Comparison of ENCODE assay signal across 8 cellular contexts in genomic region chr17:81553616-81554181, GRCh38. TPM values are rescaled to one million over a fixed set of nuclear protein-coding genes. Genes with fewer than 3 reads are reported as not detected.
DNase-seq lines count a peak whose midpoint lies in the region; ATAC-seq and TF ChIP-seq lines count a peak whose summit lies in the region.

No MANE protein-coding gene starts in this region.

- no peaks in the 10 kb centered on the region for H3K27me3 ChIP-seq in CD8-positive, alpha-beta T cell (ENCODE audit: insufficient read depth, low read length)
- H3K27me3 ChIP-seq in lower lobe of right lung (ENCODE audit: low read depth) (no peaks in the 10 kb centered on the region), tibial nerve (no peaks in the 10 kb centered on the region)

- TF ChIP-seq EP300 in tibial nerve (IDR thresholded peaks at IDR 0.05): no peak

- H3K9me3 ChIP-seq in CD8-positive, alpha-beta T cell (ENCODE audit: low read length): no peaks in the 10 kb centered on the region
- H3K9me3 ChIP-seq in lower lobe of right lung (no peaks in the 10 kb centered on the region), tibial nerve (no peaks in the 10 kb centered on the region)

- H3K27ac Mint-ChIP-seq in CD8-positive, alpha-beta T cell: peak overlapping the region; percentile 87
- peak overlapping the region; percentile 98 for H3K27ac Mint-ChIP-seq in chondrocyte (ENCODE audit: unreplicated experiment)

- H3K4me1 Mint-ChIP-seq in CD8-positive, alpha-beta T cell (ENCODE audit: low read depth): peaks cover 31% of the 10 kb centered on the region
- H3K4me1 Mint-ChIP-seq in chondrocyte (ENCODE audit: low read depth): peaks cover 71% of the 10 kb centered on the region

- WGBS in tibial nerve, 2 donors: 20 to 38% methylated on average over 23 to 24 of the region's 24 CpGs

- intact Hi-C loops in CD8-positive, alpha-beta T cell (cut with DNase I, micrococcal nuclease): loop anchor here (1.0 to 10.0 kb wide), 9 partner anchors 34 to 1099 kb away; partner anchors contain the start of genes CCDC137 (in 1 of the 2), NDUFAF8 (in 1 of the 2), NPLOC4 (in 1 of the 2) and OXLD1 (in 1 of the 2)
- intact Hi-C loops in lower lobe of right lung (cut with DNase I): no loop called here

- ATAC-seq in CD8-positive, alpha-beta T cell: peak; percentile 1
- peak in 1 of 2 donors; percentile 1 for ATAC-seq in lower lobe of right lung
- ATAC-seq in GM21619 (IDR thresholded peaks at IDR 0.05; ENCODE audit: unreplicated experiment): no peak

- no peak for TF ChIP-seq POLR2A in tibial nerve (IDR thresholded peaks at IDR 0.05)

- H3K4me3 ChIP-seq in CD8-positive, alpha-beta T cell (ENCODE audit: low read depth, low read length): peak overlapping the region; percentile 96
- H3K4me3 ChIP-seq in HFF-Myc (replicated peaks; ENCODE audit: low read depth, low read length) (peak overlapping the region; percentile 83), lower lobe of right lung (peak overlapping the region; percentile 100), tibial nerve (peak overlapping the region in 3 of 4 donors; percentile 85 to 96 (median 92))

- peaks cover 21% of the 10 kb centered on the region for H3K4me1 ChIP-seq in CD8-positive, alpha-beta T cell (ENCODE audit: insufficient read depth, low read length)
- H3K4me1 ChIP-seq in lower lobe of right lung: peaks cover 28% of the 10 kb centered on the region
- peaks cover 0 to 34% (median 21%) of the 10 kb centered on the region in 4 donors for H3K4me1 ChIP-seq in tibial nerve

- H3K27ac ChIP-seq in CD8-positive, alpha-beta T cell (ENCODE audit: low read depth, low read length): peak overlapping the region; percentile 82
- H3K27ac ChIP-seq in lower lobe of right lung (peak overlapping the region; percentile 86), tibial nerve (peak overlapping the region in 3 of 4 donors; percentile 82 to 88 (median 86))

- H3K36me3 ChIP-seq in CD8-positive, alpha-beta T cell (ENCODE audit: insufficient read depth, low read length): peaks cover 6% of the 10 kb centered on the region
- H3K36me3 ChIP-seq in lower lobe of right lung (peaks cover 44% of the 10 kb centered on the region), tibial nerve (peaks cover 0 to 50% (median 3%) of the 10 kb centered on the region in 3 donors)

- H3K4me3 Mint-ChIP-seq in CD8-positive, alpha-beta T cell: peak overlapping the region; percentile 86
- H3K4me3 Mint-ChIP-seq in chondrocyte (ENCODE audit: unreplicated experiment): peak overlapping the region; percentile 80

- CTCF ChIA-PET in CD8-positive, alpha-beta T cell (lab: Charles Lee): no interaction called here

- no peaks in the 10 kb centered on the region for H3K27me3 Mint-ChIP-seq in CD8-positive, alpha-beta T cell (ENCODE audit: low read depth)
- no peaks in the 10 kb centered on the region for H3K27me3 Mint-ChIP-seq in chondrocyte (ENCODE audit: low read depth)

- no peak for DNase-seq in CD8-positive, alpha-beta T cell
- peak; percentile 89 for DNase-seq in HFF-Myc (ENCODE audit: extremely low read depth, low read depth)
- DNase-seq in OCI-M1 (lab: John Stamatoyannopoulos, UW): peak; percentile 73
- no peak for DNase-seq in chondrocyte (ENCODE audit: low spot score)
- no peak for DNase-seq in lower lobe of right lung
- peak in 1 of 2 donors; percentile 14 for DNase-seq in tibial nerve (ENCODE audit: low spot score in 2 of 2)
- DNase-seq in NCI-H524 treated with DMSO at 0.1 percent for 48 hours (lab: John Stamatoyannopoulos, UW): no peak

- H3K36me3 Mint-ChIP-seq in CD8-positive, alpha-beta T cell: peaks cover 34% of the 10 kb centered on the region
- H3K36me3 Mint-ChIP-seq in chondrocyte (ENCODE audit: low read depth): peaks cover 29% of the 10 kb centered on the region

- H3K9me3 Mint-ChIP-seq in CD8-positive, alpha-beta T cell: no peaks in the 10 kb centered on the region
- no peaks in the 10 kb centered on the region for H3K9me3 Mint-ChIP-seq in chondrocyte (ENCODE audit: low read depth)

- POLR2A ChIA-PET in CD8-positive, alpha-beta T cell (lab: Charles Lee): interaction anchor here (0.9 to 2.8 kb wide), 2 partner anchors 35 to 42 kb away, joined by 3 to 26 read pairs; partner anchors contain the start of gene ACTG1

- TF ChIP-seq CTCF in CD8-positive, alpha-beta T cell (IDR thresholded peaks at IDR 0.05): no peak
- TF ChIP-seq CTCF in HFF-Myc (IDR thresholded peaks at IDR 0.05; ENCODE audit: low read depth, low read length, missing control alignments) (no peak), chondrocyte (IDR thresholded peaks at IDR 0.05) (no peak), lower lobe of right lung (IDR thresholded peaks at IDR 0.05) (no peak), tibial nerve (IDR thresholded peaks at IDR 0.05) (no peak)

RNA-seq across cellular contexts. Expression of gene FAAP100, which starts 1.5 kb away (rescaled TPM):
- 10 to 100 TPM; 21.7 to 23.5 TPM for total RNA-seq in CD8-positive, alpha-beta T cell
- 39.8 to 62.7 TPM (median 43.1 TPM) in 3 replicates for total RNA-seq in chondrocyte
- total RNA-seq in lower lobe of right lung: 26.0 TPM
- total RNA-seq in tibial nerve: 10 to 100 TPM; 20.1 to 41.7 (median 26.7) TPM

RNA-seq across cellular contexts. Expression of gene FSCN2, which starts 25.5 kb away (rescaled TPM):
- under 1 TPM; 0.36 to 0.38 TPM for total RNA-seq in CD8-positive, alpha-beta T cell
- total RNA-seq in chondrocyte (4.1 to 6.1 TPM (median 5.3 TPM) in 3 replicates), lower lobe of right lung (3.3 TPM), tibial nerve (1 to 10 TPM in 3 of 4 donors, under 1 TPM in 1; 0.42 to 4.4 (median 3.7) TPM)

RNA-seq across cellular contexts. Expression of gene ACTG1, which starts 41.1 kb away (rescaled TPM):
- total RNA-seq in CD8-positive, alpha-beta T cell: 1,000 to 10,000 TPM; 1,370 to 1,375 TPM
- total RNA-seq in chondrocyte (3,639 to 4,575 TPM (median 4,567 TPM) in 3 replicates), lower lobe of right lung (1,821 TPM), tibial nerve (1,000 to 10,000 TPM; 2,372 to 2,875 (median 2,670) TPM)

Comparison
In these comparisons a context has a peak if more than half of its experiments do, and no peak if none do; other contexts are left out.
1. DNase-seq: peak in HFF-Myc (single experiment) and OCI-M1 (single experiment); none in CD8-positive, alpha-beta T cell (0 of 7), chondrocyte (single experiment), lower lobe of right lung (single experiment) and NCI-H524 treated with DMSO at 0.1 percent for 48 hours (single experiment).
2. Peak in every context shown above with its lines, with median percentiles within 50 percentile points of each other: H3K27ac ChIP-seq and H3K4me3 ChIP-seq.